ENCODE assay signal across 1 cellular context in genomic region chr12:92403210-92404175, GRCh38.
TF ChIP-seq lines count a peak whose summit lies in the region.

No MANE protein-coding gene starts in this region.

TF ChIP-seq in GM12878, 131 proteins besides CTCF, POLR2A, EP300 and RAD21 (continued from another document):
- no peak for TF ChIP-seq NKRF (conservative IDR thresholded peaks at IDR 0.05)
- TF ChIP-seq SKIL (IDR thresholded peaks at IDR 0.05; ENCODE audit: low read depth, poor library complexity, severe bottlenecking): peak; percentile 90
- no peak for TF ChIP-seq REST (IDR thresholded peaks at IDR 0.05; ENCODE audit: low read depth, low read length)
- no peak for TF ChIP-seq FOXK2 (IDR thresholded peaks at IDR 0.05)
- TF ChIP-seq SMAD5 (IDR thresholded peaks at IDR 0.05; ENCODE audit: low read depth): peak; percentile 69; the same call in 1 of the 2 replicates
- TF ChIP-seq MYC (IDR thresholded peaks at IDR 0.05; ENCODE audit: insufficient read depth, insufficient read length, insufficient replicate concordance, low read length, severe bottlenecking): no peak
- TF ChIP-seq ZBTB33 (IDR thresholded peaks at IDR 0.05): no peak
- TF ChIP-seq POU2F2 (IDR thresholded peaks at IDR 0.05; ENCODE audit: borderline replicate concordance, low read depth, low read length): peak; percentile 81; the same call in 1 of the 3 replicates
